Comparison of ENCODE assay signal across 15 cellular contexts in the genomic region with DNA sequence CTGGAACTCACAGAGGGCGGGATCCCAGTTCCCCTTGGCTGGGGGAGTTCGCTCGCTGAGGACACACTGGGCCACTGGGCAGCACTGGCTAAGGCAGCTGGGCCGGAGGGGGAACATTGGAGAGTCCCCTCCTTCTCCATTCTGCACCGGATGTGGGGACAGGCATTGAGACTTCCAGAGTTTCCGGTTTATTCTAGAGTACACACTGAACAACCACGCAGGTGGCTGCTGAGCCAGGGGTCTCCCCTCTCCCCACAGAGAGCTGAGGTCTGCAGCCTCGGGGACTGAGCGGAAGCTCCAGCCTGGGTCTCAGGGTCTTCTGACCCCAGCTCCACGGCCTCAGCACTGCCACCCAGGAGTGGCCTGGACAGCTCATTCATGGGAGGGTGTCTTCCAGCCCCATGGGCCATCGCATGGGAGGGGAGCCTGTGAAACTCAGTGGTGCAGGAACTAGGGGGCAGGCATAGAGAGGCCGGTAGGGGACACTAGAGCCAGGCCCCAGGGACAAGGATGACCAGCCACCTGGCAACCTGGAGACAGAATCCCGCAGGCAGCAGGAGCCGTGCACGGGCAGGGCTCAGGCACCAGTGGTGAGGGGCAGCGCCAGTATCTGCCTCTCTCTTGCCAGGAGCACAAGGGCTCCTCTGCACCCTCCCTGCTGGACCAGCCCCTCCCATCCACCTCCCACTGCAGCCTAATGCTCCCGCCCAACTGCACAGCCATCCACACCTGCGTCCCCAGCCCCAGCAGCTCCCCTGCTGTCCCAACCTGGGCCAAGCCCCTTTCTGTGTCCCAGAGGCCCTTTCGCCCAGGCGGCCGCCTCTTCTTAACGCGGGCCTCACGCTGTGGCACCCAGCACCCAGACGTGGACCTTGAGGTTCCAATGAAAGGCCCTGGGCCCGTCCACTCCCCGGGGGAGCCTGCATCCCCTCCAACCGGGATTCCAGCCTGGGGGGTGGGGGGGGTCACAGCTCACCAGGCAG. TPM values are rescaled to one million over a fixed set of nuclear protein-coding genes. Genes with fewer than 3 reads are reported as not detected.
DNase-seq lines count a peak whose midpoint lies in the region; ATAC-seq and TF ChIP-seq lines count a peak whose summit lies in the region.
"Had no signal": no experiment of that assay in that cellular context is flagged by ENCODE, and none has a peak within 500 bp of the region (broad histone marks: within the 10 kb centered on the region; RNA-seq: fewer than 3 reads in every experiment).

No MANE protein-coding gene starts in this region.

- H3K36me3 ChIP-seq in BE2C (no peaks in the 10 kb centered on the region), adrenal gland (replicated peaks in 1 of 2) (no peaks in the 10 kb centered on the region)
- H3K36me3 ChIP-seq: tibial artery had no signal

- TF ChIP-seq CTCF in BE2C (IDR thresholded peaks at IDR 0.05; ENCODE audit: low read depth, low read length): no peak
- TF ChIP-seq CTCF in CD14-positive monocyte (IDR thresholded peaks at IDR 0.05): no peak
- no peak for TF ChIP-seq CTCF in adrenal gland (IDR thresholded peaks at IDR 0.05)
- TF ChIP-seq CTCF in neural crest cell (conservative IDR thresholded peaks at IDR 0.05): no peak

- H3K27ac ChIP-seq in adrenal gland: peak overlapping the region in 1 of 5 donors; percentile 6
- H3K27ac ChIP-seq: hepatocyte, tibial artery had no signal

- no peak for ATAC-seq in GM18517 (IDR thresholded peaks at IDR 0.05; ENCODE audit: unreplicated experiment)
- ATAC-seq: K562; stimulated activated effector memory CD8-positive, alpha-beta T cell treated with anti-CD3 and anti-CD28 coated beads, Interleukin-12 subunit alpha, Interleukin-12 subunit beta, amount 100 ng/mL, for 72 hours had no signal

- no peaks in the 10 kb centered on the region for H3K27me3 ChIP-seq in BE2C
- no peaks in the 10 kb centered on the region for H3K27me3 ChIP-seq in adrenal gland
- H3K27me3 ChIP-seq: hepatocyte, tibial artery had no signal

- no peak overlapping the region for H3K4me3 ChIP-seq in BE2C (ENCODE audit: low read depth, low read length)
- no peak overlapping the region for H3K4me3 ChIP-seq in adrenal gland
- H3K4me3 ChIP-seq: hepatocyte, K562, tibial artery had no signal

- no peak for TF ChIP-seq POLR2A in adrenal gland (IDR thresholded peaks at IDR 0.05)

- peak overlapping the region in 1 of 2 donors; percentile 31 for H3K4me3 Mint-ChIP-seq in CD14-positive monocyte
- H3K4me3 Mint-ChIP-seq in neural crest cell: no peak overlapping the region
- H3K4me3 Mint-ChIP-seq: activated T-helper 1 cell treated with anti-CD3 and anti-CD28 coated beads, Interleukin-12 subunit alpha, Interleukin-12 subunit beta, Interleukin-2, Interleukin-4 antibody, amounts not matched to agents 30 ng/mL and 10 ng/mL and 1 ng/mL, durations not matched to agents 14 hours and 24 hours and 36 hours; stimulated activated effector memory CD8-positive, alpha-beta T cell treated with anti-CD3 and anti-CD28 coated beads, Interleukin-12 subunit alpha, Interleukin-12 subunit beta, amount 100 ng/mL, for 72 hours had no signal

- 82 to 90% (median 89%) methylated on average over 22 to 28 of the region's 28 CpGs for WGBS in adrenal gland, 4 donors

- no peaks in the 10 kb centered on the region for H3K9me3 ChIP-seq in BE2C
- H3K9me3 ChIP-seq in adrenal gland (replicated peaks in 1 of 3): no peaks in the 10 kb centered on the region
- H3K9me3 ChIP-seq: tibial artery had no signal

- peaks cover 8% of the 10 kb centered on the region for H3K4me1 Mint-ChIP-seq in CD14-positive monocyte
- peaks cover 19% of the 10 kb centered on the region for H3K4me1 Mint-ChIP-seq in neural crest cell

- peak; percentile 7 for DNase-seq in BE2C
- peak; percentile 24 for DNase-seq in CD14-positive monocyte (ENCODE audit: low spot score)
- peak in 5 of 7 donors; percentile 8 to 22 (median 15) for DNase-seq in adrenal gland
- no peak for DNase-seq in neural crest cell (ENCODE audit: low read depth, low spot score)
- no peak for DNase-seq in effector CD8-positive, alpha-beta T cell (lab: John Stamatoyannopoulos, UW)
- no peak for DNase-seq in foreskin melanocyte
- DNase-seq: central memory CD4-positive, alpha-beta T cell; effector CD4-positive, alpha-beta T cell; NCI-H1092 had no signal

- H3K36me3 Mint-ChIP-seq in CD14-positive monocyte: no peaks in the 10 kb centered on the region
- no peaks in the 10 kb centered on the region for H3K36me3 Mint-ChIP-seq in neural crest cell (ENCODE audit: low read depth)
- H3K36me3 Mint-ChIP-seq: stimulated activated effector memory CD8-positive, alpha-beta T cell treated with anti-CD3 and anti-CD28 coated beads, Interleukin-12 subunit alpha, Interleukin-12 subunit beta, amount 100 ng/mL, for 72 hours had no signal

- H3K4me1 ChIP-seq in BE2C (peaks cover 7% of the 10 kb centered on the region; the same call in 1 of the 2 replicates), adrenal gland (replicated peaks in 1 of 2) (peaks cover 7 to 11% of the 10 kb centered on the region in 2 donors)

- H3K9me3 Mint-ChIP-seq in CD14-positive monocyte (peaks cover 0 to 2% (median 0%) of the 10 kb centered on the region in 7 donors), neural crest cell (no peaks in the 10 kb centered on the region)
- H3K9me3 Mint-ChIP-seq: activated T-helper 1 cell treated with anti-CD3 and anti-CD28 coated beads, Interleukin-12 subunit alpha, Interleukin-12 subunit beta, Interleukin-2, Interleukin-4 antibody, amounts not matched to agents 30 ng/mL and 10 ng/mL and 1 ng/mL, durations not matched to agents 14 hours and 24 hours and 36 hours; stimulated activated effector memory CD8-positive, alpha-beta T cell treated with anti-CD3 and anti-CD28 coated beads, Interleukin-12 subunit alpha, Interleukin-12 subunit beta, amount 100 ng/mL, for 72 hours had no signal

- intact Hi-C loops in CD14-positive monocyte (cut with micrococcal nuclease) (no loop called here), adrenal gland (cut with DNase I) (no loop called here)

- H3K27ac Mint-ChIP-seq in CD14-positive monocyte: no peak overlapping the region
- H3K27ac Mint-ChIP-seq in neural crest cell (ENCODE audit: unreplicated experiment): peak overlapping the region; percentile 35
- H3K27ac Mint-ChIP-seq: activated T-helper 1 cell treated with anti-CD3 and anti-CD28 coated beads, Interleukin-12 subunit alpha, Interleukin-12 subunit beta, Interleukin-2, Interleukin-4 antibody, amounts not matched to agents 30 ng/mL and 10 ng/mL and 1 ng/mL, durations not matched to agents 14 hours and 24 hours and 36 hours; stimulated activated effector memory CD8-positive, alpha-beta T cell treated with anti-CD3 and anti-CD28 coated beads, Interleukin-12 subunit alpha, Interleukin-12 subunit beta, amount 100 ng/mL, for 72 hours had no signal

- H3K27me3 Mint-ChIP-seq in CD14-positive monocyte (ENCODE audit: low read depth in 3 of 3) (peaks cover 0 to 10% (median 5%) of the 10 kb centered on the region in 3 donors), neural crest cell (ENCODE audit: low read depth) (no peaks in the 10 kb centered on the region)

RNA-seq across cellular contexts. Expression of gene GPC1, which starts 45.1 kb away (rescaled TPM):
- 46.0 TPM for polyA plus RNA-seq in BE2C (2012; ENCODE audit: insufficient read depth, insufficient read length, low read depth)
- polyA plus RNA-seq in CD14-positive monocyte: not detected
- total RNA-seq in adrenal gland: 100 to 1,000 TPM in 7 of 8 donors, 10 to 100 TPM in 1; 75.1 to 202 (median 143) TPM
- polyA plus RNA-seq in adrenal gland: 10 to 100 TPM; 13.4 to 97.6 (median 70.9) TPM
- total RNA-seq in neural crest cell: 88.6 and 89.9 TPM in 2 replicates

Comparison
In these comparisons a context has a peak if more than half of its experiments do, and no peak if none do; other contexts are left out.
1. DNase-seq: peak in BE2C (single experiment), CD14-positive monocyte (single experiment) and adrenal gland (5 of 7); none in neural crest cell (single experiment), effector CD8-positive, alpha-beta T cell (single experiment) and foreskin melanocyte (single experiment).